14 cellular contexts compared by ENCODE assay signal in the genomic region with DNA sequence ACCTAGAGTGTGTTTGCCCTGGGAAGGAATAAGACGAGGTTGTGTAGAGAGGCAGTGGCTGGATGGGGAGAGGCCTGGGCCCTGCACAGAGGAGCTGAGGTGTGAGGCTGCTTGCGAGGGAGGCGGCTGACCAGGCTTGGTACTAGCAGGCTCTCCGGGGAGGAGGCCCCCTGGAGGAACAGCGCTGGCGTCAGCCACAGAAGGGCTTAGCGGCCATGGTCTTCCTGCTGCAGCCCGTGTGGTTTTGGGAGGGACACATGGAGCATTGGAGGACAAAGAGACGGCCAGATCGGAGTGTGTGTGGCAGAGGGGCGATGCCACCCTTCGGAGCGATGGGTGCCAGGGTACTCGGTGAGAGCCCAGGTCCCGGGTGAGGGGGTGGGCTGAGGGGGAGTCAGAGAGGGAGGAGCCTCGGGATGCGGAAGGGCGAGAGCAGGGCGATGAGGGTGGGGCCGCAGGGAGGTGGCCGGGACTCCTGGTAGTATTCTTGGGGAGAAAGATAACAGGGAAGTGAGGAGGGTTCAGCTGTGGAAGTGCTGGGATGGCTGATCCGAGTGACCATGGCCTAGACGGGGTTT. TPM values are rescaled to one million over a fixed set of nuclear protein-coding genes. Genes with fewer than 3 reads are reported as not detected.
DNase-seq lines count a peak whose midpoint lies in the region; ATAC-seq and TF ChIP-seq lines count a peak whose summit lies in the region.
"Had no signal": no experiment of that assay in that cellular context is flagged by ENCODE, and none has a peak within 500 bp of the region (broad histone marks: within the 10 kb centered on the region; RNA-seq: fewer than 3 reads in every experiment).

No MANE protein-coding gene starts in this region.

- no peaks in the 10 kb centered on the region for H3K9me3 Mint-ChIP-seq in GM23338
- no peaks in the 10 kb centered on the region for H3K9me3 Mint-ChIP-seq in activated naive CD4-positive, alpha-beta T cell treated with anti-CD3 and anti-CD28 coated beads, Interleukin-2, amount 50 U/mL, for 72 hours
- H3K9me3 Mint-ChIP-seq in naive thymus-derived CD4-positive, alpha-beta T cell: no peaks in the 10 kb centered on the region

- POLR2A ChIA-PET in naive thymus-derived CD4-positive, alpha-beta T cell (lab: Charles Lee): no interaction called here

- peaks cover 100% of the 10 kb centered on the region for H3K79me2 ChIP-seq in GM23338 (replicated peaks; ENCODE audit: insufficient read depth)

- no peaks in the 10 kb centered on the region for H3K9me2 ChIP-seq in GM23338 (ENCODE audit: insufficient read depth)

- 0 out of 2 replicates have a peak, but pooled peaks cover 6% of the 10 kb centered on the region for H3F3A ChIP-seq in GM23338 (replicated peaks; ENCODE audit: low read depth)

- peak overlapping the region; percentile 32 to 66 (median 48) for H3K4me3 ChIP-seq in BLaER1 treated with 17β-estradiol and CSF1 and Interleukin-3, amounts not matched to agents 10 nM and 100 nM
- no peak overlapping the region for H3K4me3 ChIP-seq in GM23338
- no peak overlapping the region for H3K4me3 ChIP-seq in naive thymus-derived CD4-positive, alpha-beta T cell (ENCODE audit: low read length)

- peaks cover 0 to 89% (median 10%) of the 10 kb centered on the region in 11 experiments; a peak in 15 of 22 replicates for H4K20me1 ChIP-seq in BLaER1 treated with 17β-estradiol and CSF1 and Interleukin-3, amounts not matched to agents 10 nM and 100 nM
- peaks cover 15% of the 10 kb centered on the region for H4K20me1 ChIP-seq in GM23338 (replicated peaks; ENCODE audit: insufficient read depth)

- peaks cover 10% of the 10 kb centered on the region; the same call in 2 of the 3 replicates for H3K36me3 Mint-ChIP-seq in GM23338 (ENCODE audit: low read depth)
- peaks cover 7 to 13% of the 10 kb centered on the region in 2 donors for H3K36me3 Mint-ChIP-seq in activated naive CD4-positive, alpha-beta T cell treated with anti-CD3 and anti-CD28 coated beads, Interleukin-2, amount 50 U/mL, for 72 hours
- peaks cover 0 to 17% (median 7%) of the 10 kb centered on the region in 5 donors for H3K36me3 Mint-ChIP-seq in naive thymus-derived CD4-positive, alpha-beta T cell

- DNase-seq in GM23338 (ENCODE audit: low spot score) (no peak), NOMO-1 (lab: John Stamatoyannopoulos, UW; ENCODE audit: unreplicated experiment in 2 of 2) (no peak), RPMI8226 (no peak), pons (ENCODE audit: low spot score) (no peak)
- DNase-seq in activated naive CD4-positive, alpha-beta T cell treated with anti-CD3 and anti-CD28 coated beads, Interleukin-2, amount 50 U/mL, for 72 hours (ENCODE audit: low spot score in 2 of 2): no peak
- no peak for DNase-seq in naive thymus-derived CD4-positive, alpha-beta T cell
- DNase-seq: activated CD8-positive, alpha-beta memory T cell treated with anti-CD3 and anti-CD28 coated beads, Interleukin-2, amount 10 ng/mL, durations not matched to agents 7 days and 5 days; heart right ventricle; left ventricle myocardium superior; NCI-H2081 treated with DMSO at 0.1 percent for 48 hours had no signal

- H3K27me3 Mint-ChIP-seq in GM23338 (ENCODE audit: insufficient read depth, low read depth, poor library complexity): peaks cover 7% of the 10 kb centered on the region
- no peaks in the 10 kb centered on the region for H3K27me3 Mint-ChIP-seq in naive thymus-derived CD4-positive, alpha-beta T cell
- H3K27me3 Mint-ChIP-seq: activated CD8-positive, alpha-beta memory T cell treated with anti-CD3 and anti-CD28 coated beads, Interleukin-2, amount 10 ng/mL, durations not matched to agents 7 days and 5 days had no signal

- peaks cover 81 to 91% (median 86%) of the 10 kb centered on the region in 10 experiments for H3K4me1 ChIP-seq in BLaER1 treated with 17β-estradiol and CSF1 and Interleukin-3, amounts not matched to agents 10 nM and 100 nM
- H3K4me1 ChIP-seq in GM23338 (ENCODE audit: insufficient read depth): peaks cover 4% of the 10 kb centered on the region; the same call in 1 of the 2 replicates
- peaks cover 39 to 75% of the 10 kb centered on the region in 2 donors for H3K4me1 ChIP-seq in naive thymus-derived CD4-positive, alpha-beta T cell (ENCODE audit: control insufficient read depth in 2 of 2, insufficient read depth in 2 of 2, low read length in 2 of 2)

- intact Hi-C loops in naive thymus-derived CD4-positive, alpha-beta T cell (cut with micrococcal nuclease): loop anchor here (10.0 kb wide), 3 partner anchors 575 to 745 kb away; a partner anchor contains a TSS

- CTCF ChIA-PET in naive thymus-derived CD4-positive, alpha-beta T cell (lab: Charles Lee): no interaction called here

- ATAC-seq in GM23338 (peak; percentile 64), GM18907 (IDR thresholded peaks at IDR 0.05; ENCODE audit: unreplicated experiment) (no peak)
- no peak for ATAC-seq in activated naive CD4-positive, alpha-beta T cell treated with anti-CD3 and anti-CD28 coated beads, Interleukin-2, amount 50 U/mL, for 72 hours
- ATAC-seq in naive thymus-derived CD4-positive, alpha-beta T cell: no peak
- ATAC-seq: activated CD8-positive, alpha-beta memory T cell treated with anti-CD3 and anti-CD28 coated beads, Interleukin-2, amount 10 ng/mL, durations not matched to agents 7 days and 5 days; left ventricle myocardium superior had no signal

- no peak; a peak in 1 of 4 replicates for TF ChIP-seq CTCF in GM23338 (conservative IDR thresholded peaks at IDR 0.05; ENCODE audit: low read depth in 2 of 2)

- H3K27ac Mint-ChIP-seq in GM23338: peak overlapping the region; percentile 8; the same call in 1 of the 2 replicates
- H3K27ac Mint-ChIP-seq in activated naive CD4-positive, alpha-beta T cell treated with anti-CD3 and anti-CD28 coated beads, Interleukin-2, amount 50 U/mL, for 72 hours: peak overlapping the region; percentile 82 to 95
- H3K27ac Mint-ChIP-seq in naive thymus-derived CD4-positive, alpha-beta T cell: peak overlapping the region; percentile 65 to 97 (median 87)
- H3K27ac Mint-ChIP-seq: activated CD8-positive, alpha-beta memory T cell treated with anti-CD3 and anti-CD28 coated beads, Interleukin-2, amount 10 ng/mL, durations not matched to agents 7 days and 5 days had no signal

- H3K4me3 Mint-ChIP-seq in GM23338: no peak overlapping the region
- peak overlapping the region; percentile 34 to 93 (median 68) for H3K4me3 Mint-ChIP-seq in naive thymus-derived CD4-positive, alpha-beta T cell
- H3K4me3 Mint-ChIP-seq: activated CD8-positive, alpha-beta memory T cell treated with anti-CD3 and anti-CD28 coated beads, Interleukin-2, amount 10 ng/mL, durations not matched to agents 7 days and 5 days had no signal

- peak overlapping the region; percentile 66 to 100 (median 77) for H3K27ac ChIP-seq in BLaER1 treated with 17β-estradiol and CSF1 and Interleukin-3, amounts not matched to agents 10 nM and 100 nM
- H3K27ac ChIP-seq in GM23338 (ENCODE audit: low read depth): no peak overlapping the region
- H3K27ac ChIP-seq in naive thymus-derived CD4-positive, alpha-beta T cell (ENCODE audit: low read depth, low read length): no peak overlapping the region

- peaks cover 36% of the 10 kb centered on the region for H3K4me1 Mint-ChIP-seq in GM23338
- H3K4me1 Mint-ChIP-seq in naive thymus-derived CD4-positive, alpha-beta T cell: peaks cover 52 to 94% (median 85%) of the 10 kb centered on the region in 7 donors

- no peak overlapping the region for H2AFZ ChIP-seq in GM23338

- peak overlapping the region; percentile 84 to 100 (median 94) for H3K4me2 ChIP-seq in BLaER1 treated with 17β-estradiol and CSF1 and Interleukin-3, amounts not matched to agents 10 nM and 100 nM
- no peak overlapping the region for H3K4me2 ChIP-seq in GM23338

- peaks cover 0 to 36% (median 16%) of the 10 kb centered on the region in 11 experiments; a peak in 13 of 22 replicates for H3K36me3 ChIP-seq in BLaER1 treated with 17β-estradiol and CSF1 and Interleukin-3, amounts not matched to agents 10 nM and 100 nM
- no peaks in the 10 kb centered on the region; the same call in 1 of the 2 replicates for H3K36me3 ChIP-seq in GM23338 (ENCODE audit: insufficient read depth)
- H3K36me3 ChIP-seq in naive thymus-derived CD4-positive, alpha-beta T cell (ENCODE audit: control insufficient read depth in 2 of 3, insufficient read depth in 3 of 3, low read length in 3 of 3): peaks cover 0 to 15% (median 0%) of the 10 kb centered on the region in 3 experiments

- H3K9ac ChIP-seq in BLaER1 treated with 17β-estradiol and CSF1 and Interleukin-3, amounts not matched to agents 10 nM and 100 nM: peak overlapping the region; percentile 48 to 77 (median 74)

- no peaks in the 10 kb centered on the region for H3K9me3 ChIP-seq in BLaER1 treated with 17β-estradiol and CSF1 and Interleukin-3, amounts not matched to agents 10 nM and 100 nM (replicated peaks in 1 of 11)
- no peaks in the 10 kb centered on the region for H3K9me3 ChIP-seq in naive thymus-derived CD4-positive, alpha-beta T cell (ENCODE audit: control insufficient read depth in 2 of 3, low read length in 3 of 3)
- H3K9me3 ChIP-seq: heart right ventricle had no signal

- H3K27me3 ChIP-seq in BLaER1 treated with 17β-estradiol and CSF1 and Interleukin-3, amounts not matched to agents 10 nM and 100 nM: no peaks in the 10 kb centered on the region
- H3K27me3 ChIP-seq in GM23338 (ENCODE audit: insufficient read depth): no peaks in the 10 kb centered on the region
- no peaks in the 10 kb centered on the region for H3K27me3 ChIP-seq in naive thymus-derived CD4-positive, alpha-beta T cell (ENCODE audit: control insufficient read depth in 2 of 2, insufficient read depth in 2 of 2, low read length in 2 of 2)
- H3K27me3 ChIP-seq: heart right ventricle had no signal

TF ChIP-seq in GM23338, 12 proteins besides CTCF, POLR2A, EP300 and RAD21 (continues in another document):
- TF ChIP-seq EZH2phosphoT487 (IDR thresholded peaks at IDR 0.05; ENCODE audit: unreplicated experiment): no peak
- TF ChIP-seq CREB1 (CRISPR knock-in tag; IDR thresholded peaks at IDR 0.05; ENCODE audit: low read depth): no peak
- TF ChIP-seq JUNB (IDR thresholded peaks at IDR 0.05; ENCODE audit: unreplicated experiment): no peak
- TF ChIP-seq NANOG (IDR thresholded peaks at IDR 0.05; ENCODE audit: borderline replicate concordance): no peak
- no peak for TF ChIP-seq STAT1 (IDR thresholded peaks at IDR 0.05; ENCODE audit: unreplicated experiment)
- no peak for TF ChIP-seq POLR2AphosphoS5 (IDR thresholded peaks at IDR 0.05; ENCODE audit: low read depth)

RNA-seq across cellular contexts. Expression of a gene that starts 8.2 kb away (rescaled TPM):
- total RNA-seq in GM23338 (2014; rRNA removed; shearing (Covaris generic)): 30.0 and 48.0 TPM in 2 replicates
- 22.3 and 22.6 TPM in 2 replicates for polyA plus RNA-seq in GM23338 (2016; fragmentation: Nextera tagmentation; extraction: Ambion mirVana)
- total RNA-seq in activated naive CD4-positive, alpha-beta T cell treated with anti-CD3 and anti-CD28 coated beads, Interleukin-2, amount 50 U/mL, for 72 hours: 10 to 100 TPM; 44.6 to 46.8 TPM
- 10 to 100 TPM; 43.6 to 81.2 (median 68.5) TPM for total RNA-seq in naive thymus-derived CD4-positive, alpha-beta T cell
- 10 to 100 TPM; 17.2 to 28.9 TPM for polyA plus RNA-seq in naive thymus-derived CD4-positive, alpha-beta T cell

RNA-seq across cellular contexts. Expression of a gene that starts 23.2 kb away (rescaled TPM):
- total RNA-seq in GM23338 (2014; rRNA removed; shearing (Covaris generic)): not detected in 2 replicates
- not detected in 2 replicates for polyA plus RNA-seq in GM23338 (2016; fragmentation: Nextera tagmentation; extraction: Ambion mirVana)
- total RNA-seq in activated naive CD4-positive, alpha-beta T cell treated with anti-CD3 and anti-CD28 coated beads, Interleukin-2, amount 50 U/mL, for 72 hours: not detected
- total RNA-seq in naive thymus-derived CD4-positive, alpha-beta T cell: not detected
- polyA plus RNA-seq in naive thymus-derived CD4-positive, alpha-beta T cell: not detected
- total RNA-seq: activated CD8-positive, alpha-beta memory T cell treated with anti-CD3 and anti-CD28 coated beads, Interleukin-2, amount 10 ng/mL, durations not matched to agents 7 days and 5 days; left ventricle myocardium superior; LHCN-M2; osteoblast had no signal

Comparison
In these comparisons a context has a peak if more than half of its experiments do, and no peak if none do; other contexts are left out.
1. H3K27ac ChIP-seq: peak in BLaER1 treated with 17β-estradiol and CSF1 and Interleukin-3, amounts not matched to agents 10 nM and 100 nM (11 of 11); none in GM23338 (single experiment) and naive thymus-derived CD4-positive, alpha-beta T cell (single experiment).
2. H3K4me3 ChIP-seq: peak in BLaER1 treated with 17β-estradiol and CSF1 and Interleukin-3, amounts not matched to agents 10 nM and 100 nM (10 of 10); none in GM23338 (single experiment) and naive thymus-derived CD4-positive, alpha-beta T cell (single experiment).
3. H3K27ac Mint-ChIP-seq: peak in every context shown above with its lines; median percentile 88 in activated naive CD4-positive, alpha-beta T cell treated with anti-CD3 and anti-CD28 coated beads, Interleukin-2, amount 50 U/mL, for 72 hours; 87 in naive thymus-derived CD4-positive, alpha-beta T cell; 8 in GM23338.